Comparison of ENCODE assay signal across 8 cellular contexts in the genomic region with DNA sequence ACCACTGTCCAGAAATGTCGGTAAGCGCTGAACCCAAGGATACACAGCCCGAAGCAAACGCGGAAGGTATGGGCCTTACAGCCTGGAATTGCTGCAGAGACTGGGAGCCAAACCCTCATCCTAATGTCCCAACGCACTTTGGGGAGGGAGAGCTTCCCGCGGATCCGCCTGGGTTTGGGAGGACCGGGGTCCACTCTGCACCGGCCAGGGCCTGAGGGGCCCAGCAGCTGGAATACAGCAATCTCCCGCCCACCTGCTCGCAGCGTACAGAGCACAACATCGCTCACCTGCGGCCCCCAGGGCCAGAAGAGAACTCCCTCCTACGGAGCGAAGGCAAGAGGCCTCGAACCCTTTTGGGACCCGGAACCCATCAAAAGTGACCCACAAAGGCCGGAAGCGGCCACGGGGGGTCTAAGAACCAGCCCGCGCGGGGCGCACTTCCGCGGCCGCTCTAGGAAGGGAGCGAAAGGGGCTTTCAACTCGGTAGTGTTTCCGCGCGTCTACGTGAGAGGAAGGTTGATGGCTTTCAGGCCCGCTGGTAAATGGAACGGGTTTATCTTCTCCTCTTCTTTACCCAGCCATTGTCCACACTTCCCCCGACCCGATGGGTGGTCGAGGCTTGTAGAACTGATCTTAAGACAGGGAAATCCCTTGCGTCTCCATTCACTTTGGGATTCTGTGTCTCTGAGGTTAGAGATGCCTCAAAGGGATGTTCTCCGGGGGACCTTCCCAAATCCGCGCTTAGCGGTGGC. TPM values are rescaled to one million over a fixed set of nuclear protein-coding genes. Genes with fewer than 3 reads are reported as not detected.
DNase-seq lines count a peak whose midpoint lies in the region; ATAC-seq and TF ChIP-seq lines count a peak whose summit lies in the region.

A gene (minus strand): TSS at position 378 of the 752 bp plus-strand sequence. CDS start 1,342 bp downstream, outside the sequence.

- H3K9me3 ChIP-seq in HAP-1 = no peaks in the 10 kb centered on the region

- H3K27me3 ChIP-seq in GM06990 (replicated peaks; ENCODE audit: control insufficient read depth, insufficient read depth, low read length) (no peaks in the 10 kb centered on the region), HAP-1 (ENCODE audit: low read depth) (no peaks in the 10 kb centered on the region)

- intact Hi-C loops in sciatic nerve (cut with DNase I) = no loop called here

- peak; percentile 98 for ATAC-seq in sciatic nerve

- TF ChIP-seq CTCF in GM06990 (IDR thresholded peaks at IDR 0.05; ENCODE audit: insufficient read depth, low read length, poor library complexity, severe bottlenecking) (peak; percentile 67), HFF-Myc (IDR thresholded peaks at IDR 0.05; ENCODE audit: low read depth, low read length, missing control alignments) (peak; percentile 71), astrocyte of the spinal cord (IDR thresholded peaks at IDR 0.05; ENCODE audit: low read depth, low read length) (peak; percentile 81)

- in situ Hi-C loops in astrocyte of the spinal cord (cut with HindIII; ENCODE audit: low sequenced_read_pairs) = no loop called here
- in situ Hi-C loops in HAP-1 (cut with MboI; ENCODE audit: low sequenced_read_pairs) = no loop called here

- no peaks in the 10 kb centered on the region; the same call in 1 of the 2 replicates for H3K36me3 ChIP-seq in GM06990 (ENCODE audit: control insufficient read depth, insufficient read depth, low read length)
- no peaks in the 10 kb centered on the region for H3K36me3 ChIP-seq in HAP-1 (replicated peaks)

- no peaks in the 10 kb centered on the region for H3K4me1 ChIP-seq in HAP-1

- DNase-seq in GM06990 (ENCODE audit: extremely low read depth, insufficient read length) (peak; percentile 94), HFF-Myc (ENCODE audit: extremely low read depth, low read depth) (peak; percentile 70), NCI-H1417 (lab: John Stamatoyannopoulos, UW) (peak; percentile 64 to 91 (median 87)), T-helper 9 cell (peak; percentile 63), astrocyte of the spinal cord (ENCODE audit: low read depth, low spot score) (peak; percentile 90), iPS DF 19.7 (ENCODE audit: low read depth, low spot score) (peak; percentile 72), sciatic nerve (ENCODE audit: low spot score) (peak; percentile 87), HAP-1 (ENCODE audit: low spot score in 2 of 2) (no peak)

- peak within 1 kb of the TSS; percentile 97 for H3K4me3 ChIP-seq in GM06990 (replicated peaks; ENCODE audit: low read depth, low read length)
- H3K4me3 ChIP-seq in HFF-Myc (replicated peaks; ENCODE audit: low read depth, low read length) = peak within 1 kb of the TSS; percentile 94
- peak within 1 kb of the TSS; percentile 89 for H3K4me3 ChIP-seq in astrocyte of the spinal cord (ENCODE audit: low read depth, low read length)
- H3K4me3 ChIP-seq in HAP-1 = no peak within 1 kb of the TSS

RNA-seq across cellular contexts. Expression of the gene that starts here (rescaled TPM):
- 7.3 TPM for total RNA-seq in sciatic nerve

Comparison
In these comparisons a context has a peak if more than half of its experiments do, and no peak if none do; other contexts are left out.
1. DNase-seq: peak in GM06990 (single experiment), HFF-Myc (single experiment), NCI-H1417 (3 of 3), T-helper 9 cell (single experiment), astrocyte of the spinal cord (single experiment), iPS DF 19.7 (single experiment) and sciatic nerve (single experiment); none in HAP-1 (0 of 2).
2. Peak in every context shown above with its lines, with median percentiles within 50 percentile points of each other: CTCF ChIP-seq.